In genomic region chr9:68999393-69000105, GRCh38 we compare ENCODE assay signal across 9 cellular contexts. TPM values are rescaled to one million over a fixed set of nuclear protein-coding genes. Genes with fewer than 3 reads are reported as not detected.
DNase-seq lines count a peak whose midpoint lies in the region; ATAC-seq and TF ChIP-seq lines count a peak whose summit lies in the region.
"Had no signal": no experiment of that assay in that cellular context is flagged by ENCODE, and none has a peak within 500 bp of the region (broad histone marks: within the 10 kb centered on the region; RNA-seq: fewer than 3 reads in every experiment).

No MANE protein-coding gene starts in this region.

- no peaks in the 10 kb centered on the region for H3K9me3 Mint-ChIP-seq in CD4-positive, alpha-beta T cell
- no peaks in the 10 kb centered on the region for H3K9me3 Mint-ChIP-seq in activated CD8-positive, alpha-beta T cell treated with anti-CD3 and anti-CD28 coated beads for 36 hours

- no peaks in the 10 kb centered on the region for H3K9me3 ChIP-seq in CD4-positive, alpha-beta T cell (ENCODE audit: control insufficient read depth, low read length)
- no peaks in the 10 kb centered on the region for H3K9me3 ChIP-seq in effector memory CD4-positive, alpha-beta T cell (ENCODE audit: control insufficient read depth, low read length)
- no peaks in the 10 kb centered on the region for H3K9me3 ChIP-seq in mesenchymal stem cell (ENCODE audit: control insufficient read depth, low read length)

- CTCF ChIA-PET in CD4-positive, alpha-beta T cell (lab: Charles Lee): interaction anchor here (0.6 to 1.3 kb wide), 9 partner anchors 9 to 419 kb away, joined by 3 to 7 read pairs (median 3); partner anchors contain the start of gene FXN
- CTCF ChIA-PET in activated CD8-positive, alpha-beta T cell treated with anti-CD3 and anti-CD28 coated beads for 36 hours (lab: Charles Lee): interaction anchor here (0.6 to 1.8 kb wide), 31 partner anchors 9 to 419 kb away, joined by 3 to 9 read pairs (median 4); no protein-coding TSS in a partner anchor

- H3K14ac ChIP-seq in mesenchymal stem cell (ENCODE audit: low read length in 2 of 2): no peak overlapping the region

- intact Hi-C loops in CD4-positive, alpha-beta T cell (cut with DNase I, micrococcal nuclease): loop anchor here (1.0 kb wide), 1 partner anchor 415 kb away; no protein-coding TSS in a partner anchor
- intact Hi-C loops in activated CD8-positive, alpha-beta T cell treated with anti-CD3 and anti-CD28 coated beads for 36 hours (cut with micrococcal nuclease): loop anchor here (1.0 kb wide), 1 partner anchor 415 kb away; no protein-coding TSS in a partner anchor

- H4K91ac ChIP-seq in mesenchymal stem cell (ENCODE audit: low read length): no peak overlapping the region

- H4K8ac ChIP-seq in mesenchymal stem cell (ENCODE audit: low read length): no peak overlapping the region

- no peak overlapping the region for H3K9ac ChIP-seq in mesenchymal stem cell (ENCODE audit: low read length)

- H3K27ac Mint-ChIP-seq in CD4-positive, alpha-beta T cell: no peak overlapping the region
- H3K27ac Mint-ChIP-seq in activated CD8-positive, alpha-beta T cell treated with anti-CD3 and anti-CD28 coated beads for 36 hours: no peak overlapping the region

- no peak overlapping the region for H2BK5ac ChIP-seq in mesenchymal stem cell (ENCODE audit: low read depth, low read length, poor library complexity, severe bottlenecking)

- no peak overlapping the region for H2BK12ac ChIP-seq in mesenchymal stem cell (ENCODE audit: low read length in 2 of 2)

- TF ChIP-seq CTCF in CD4-positive, alpha-beta T cell (IDR thresholded peaks at IDR 0.05): peak; percentile 79
- TF ChIP-seq CTCF in activated CD8-positive, alpha-beta T cell treated with anti-CD3 and anti-CD28 coated beads for 36 hours (IDR thresholded peaks at IDR 0.05): peak; percentile 70

- no peak overlapping the region for H3K18ac ChIP-seq in mesenchymal stem cell (ENCODE audit: low read depth in 1 of 2, low read length in 2 of 2)

- no peaks in the 10 kb centered on the region for H3K27me3 ChIP-seq in CD4-positive, alpha-beta T cell (ENCODE audit: control insufficient read depth, insufficient read depth, low read length)
- no peaks in the 10 kb centered on the region for H3K27me3 ChIP-seq in effector memory CD4-positive, alpha-beta T cell (replicated peaks; ENCODE audit: control insufficient read depth, insufficient read depth, low read length, poor library complexity, severe bottlenecking)
- H3K27me3 ChIP-seq in mesenchymal stem cell (ENCODE audit: control insufficient read depth in 1 of 2, insufficient read depth in 1 of 2, low read length in 2 of 2): peaks cover 12 to 34% of the 10 kb centered on the region in 2 experiments

- no peak overlapping the region for H3K27ac ChIP-seq in CD4-positive, alpha-beta T cell (ENCODE audit: low read depth, low read length)
- H3K27ac ChIP-seq in effector memory CD4-positive, alpha-beta T cell (ENCODE audit: insufficient read depth, low read length, poor library complexity, severe bottlenecking): no peak overlapping the region
- H3K27ac ChIP-seq in mesenchymal stem cell (ENCODE audit: low read length, poor library complexity, severe bottlenecking): no peak overlapping the region

- no peaks in the 10 kb centered on the region for H3K79me1 ChIP-seq in mesenchymal stem cell (replicated peaks; ENCODE audit: low read length, poor library complexity, severe bottlenecking)

- POLR2A ChIA-PET in CD4-positive, alpha-beta T cell (lab: Charles Lee): interaction anchor here (1.0 kb wide), 2 partner anchors 36 to 220 kb away, joined by 3 to 4 read pairs; partner anchors contain the start of gene FXN
- POLR2A ChIA-PET in activated CD8-positive, alpha-beta T cell treated with anti-CD3 and anti-CD28 coated beads for 36 hours (lab: Charles Lee): no interaction called here

- H3K4me3 ChIP-seq in effector memory CD4-positive, alpha-beta T cell (ENCODE audit: insufficient read depth, low read depth, low read length, poor library complexity, severe bottlenecking): no peak overlapping the region
- H3K4me3 ChIP-seq in mesenchymal stem cell (ENCODE audit: insufficient read depth in 1 of 2, low read depth in 1 of 2, low read length in 2 of 2): no peak overlapping the region

- H3K4me1 Mint-ChIP-seq in CD4-positive, alpha-beta T cell (ENCODE audit: low read depth): peaks cover 35% of the 10 kb centered on the region
- H3K4me1 Mint-ChIP-seq in activated CD8-positive, alpha-beta T cell treated with anti-CD3 and anti-CD28 coated beads for 36 hours (ENCODE audit: low read depth): peaks cover 12% of the 10 kb centered on the region

- peaks cover 2% of the 10 kb centered on the region for H3K27me3 Mint-ChIP-seq in CD4-positive, alpha-beta T cell
- H3K27me3 Mint-ChIP-seq in activated CD8-positive, alpha-beta T cell treated with anti-CD3 and anti-CD28 coated beads for 36 hours: peaks cover 3% of the 10 kb centered on the region

- no peaks in the 10 kb centered on the region for H3K36me3 ChIP-seq in effector memory CD4-positive, alpha-beta T cell (ENCODE audit: control insufficient read depth, insufficient read depth, low read length)
- no peaks in the 10 kb centered on the region for H3K36me3 ChIP-seq in mesenchymal stem cell (ENCODE audit: control insufficient read depth in 1 of 2, insufficient read depth in 2 of 2, low read depth in 1 of 2, low read length in 2 of 2)

- no peak overlapping the region for H3K4ac ChIP-seq in mesenchymal stem cell (ENCODE audit: low read depth in 1 of 2, low read length in 2 of 2)

- ATAC-seq in CD4-positive, alpha-beta T cell (ENCODE audit: poor library complexity): peak; percentile 95
- ATAC-seq in GM19351 (IDR thresholded peaks at IDR 0.05; ENCODE audit: unreplicated experiment) (peak; percentile 92), HG03439 (IDR thresholded peaks at IDR 0.05; ENCODE audit: unreplicated experiment) (peak; percentile 88)
- peak; percentile 90 for ATAC-seq in activated CD8-positive, alpha-beta T cell treated with anti-CD3 and anti-CD28 coated beads for 36 hours

- WGBS in mesenchymal stem cell: 47% methylated on average over 8 of the region's 10 CpGs

- H2BK15ac ChIP-seq in mesenchymal stem cell (ENCODE audit: low read depth, poor library complexity, severe bottlenecking): no peak overlapping the region

- no peak overlapping the region for H2BK120ac ChIP-seq in mesenchymal stem cell (ENCODE audit: low read depth, low read length)

- no peak overlapping the region for H2AK5ac ChIP-seq in mesenchymal stem cell (ENCODE audit: low read length, severe bottlenecking)

- H3K23ac ChIP-seq in mesenchymal stem cell (ENCODE audit: low read length in 2 of 2): no peak overlapping the region

- no peak overlapping the region for H3K4me2 ChIP-seq in mesenchymal stem cell (ENCODE audit: low read length, poor library complexity, severe bottlenecking)

- no peak overlapping the region for H2AFZ ChIP-seq in mesenchymal stem cell (ENCODE audit: low read depth, low read length)

- H3K4me3 Mint-ChIP-seq in CD4-positive, alpha-beta T cell: no peak overlapping the region
- no peak overlapping the region for H3K4me3 Mint-ChIP-seq in activated CD8-positive, alpha-beta T cell treated with anti-CD3 and anti-CD28 coated beads for 36 hours

- H3K36me3 Mint-ChIP-seq in CD4-positive, alpha-beta T cell (ENCODE audit: low read depth): no peaks in the 10 kb centered on the region
- no peaks in the 10 kb centered on the region for H3K36me3 Mint-ChIP-seq in activated CD8-positive, alpha-beta T cell treated with anti-CD3 and anti-CD28 coated beads for 36 hours (ENCODE audit: low read depth)

- peak; percentile 44 to 66 (median 48) for DNase-seq in CD4-positive, alpha-beta T cell
- DNase-seq in NCI-H748 treated with DMSO at 0.1 percent for 48 hours (lab: John Stamatoyannopoulos, UW) (peak; percentile 76), mesenchymal stem cell (peak; percentile 80)
- DNase-seq in activated CD8-positive, alpha-beta T cell treated with anti-CD3 and anti-CD28 coated beads for 36 hours: peak; percentile 76
- peak in 2 of 3 donors; percentile 23 to 44 for DNase-seq in effector memory CD4-positive, alpha-beta T cell
- peak; percentile 11 for DNase-seq in stimulated activated CD8-positive, alpha-beta memory T cell treated with anti-CD3 and anti-CD28 coated beads, Interleukin-7, amount 100 ng/mL, for 24 hours (ENCODE audit: low read depth)

- H3K4me1 ChIP-seq in effector memory CD4-positive, alpha-beta T cell (ENCODE audit: control insufficient read depth, insufficient read depth, low read length, poor library complexity, severe bottlenecking): no peaks in the 10 kb centered on the region
- H3K4me1 ChIP-seq in mesenchymal stem cell (ENCODE audit: control insufficient read depth, insufficient read depth, low read depth, low read length): no peaks in the 10 kb centered on the region

RNA-seq across cellular contexts. Expression of gene PRKACG, which starts 14.4 kb away (rescaled TPM):
- not detected for total RNA-seq in CD4-positive, alpha-beta T cell
- not detected for total RNA-seq in activated CD8-positive, alpha-beta T cell treated with anti-CD3 and anti-CD28 coated beads for 36 hours
- not detected for polyA plus RNA-seq in mesenchymal stem cell (2013, experiment 1 of 2)
- not detected for polyA plus RNA-seq in mesenchymal stem cell (2013, experiment 2 of 2)
- total RNA-seq: activated CD8-positive, alpha-beta memory T cell treated with anti-CD3 and anti-CD28 coated beads for 36 hours had no signal

RNA-seq across cellular contexts. Expression of gene FXN, which starts 36.0 kb away (rescaled TPM):
- 10 to 100 TPM; 12.2 to 12.9 TPM for total RNA-seq in CD4-positive, alpha-beta T cell
- total RNA-seq in activated CD8-positive, alpha-beta T cell treated with anti-CD3 and anti-CD28 coated beads for 36 hours: 10 to 100 TPM; 21.0 to 21.8 TPM
- 21.5 TPM for polyA plus RNA-seq in mesenchymal stem cell (2013, experiment 1 of 2)
- 20.3 TPM for polyA plus RNA-seq in mesenchymal stem cell (2013, experiment 2 of 2)

Comparison
In these comparisons a context has a peak if more than half of its experiments do, and no peak if none do; other contexts are left out.
1. DNase-seq: peak in every context shown above with its lines; median percentile 80 in mesenchymal stem cell; 76 in NCI-H748 treated with DMSO at 0.1 percent for 48 hours; 76 in activated CD8-positive, alpha-beta T cell treated with anti-CD3 and anti-CD28 coated beads for 36 hours; 48 in CD4-positive, alpha-beta T cell; 34 in effector memory CD4-positive, alpha-beta T cell; 11 in stimulated activated CD8-positive, alpha-beta memory T cell treated with anti-CD3 and anti-CD28 coated beads, Interleukin-7, amount 100 ng/mL, for 24 hours.